8 cellular contexts compared by ENCODE assay signal in genomic region chr17:8186787-8187516, GRCh38. TPM values are rescaled to one million over a fixed set of nuclear protein-coding genes. Genes with fewer than 3 reads are reported as not detected.
DNase-seq lines count a peak whose midpoint lies in the region; ATAC-seq and TF ChIP-seq lines count a peak whose summit lies in the region.

No MANE protein-coding gene starts in this region.

- BruUV-seq in Calu3 (replicated peaks; lab: Mats Ljungman, UMichigan) = no TSS peak

- no peak overlapping the region for H3K4me3 Mint-ChIP-seq in Calu3 (ENCODE audit: low read depth, unreplicated experiment)

- H3K36me3 ChIP-seq in adipocyte (ENCODE audit: control insufficient read depth, insufficient read depth, low read length, severe bottlenecking) = no peaks in the 10 kb centered on the region
- no peaks in the 10 kb centered on the region for H3K36me3 ChIP-seq in transverse colon

- H3K27ac Mint-ChIP-seq in Calu3 (ENCODE audit: unreplicated experiment) = no peak overlapping the region

- DNase-seq in Calu3 = peak; percentile 92
- DNase-seq in HCEC 1CT = peak; percentile 89
- peak; percentile 89 for DNase-seq in NCI-H1436 (lab: John Stamatoyannopoulos, UW)
- peak; percentile 90 to 95 for DNase-seq in SW 1271 (lab: John Stamatoyannopoulos, UW)
- DNase-seq in adipocyte (ENCODE audit: low read depth) = peak; percentile 92
- DNase-seq in left cardiac atrium = peak; percentile 91
- peak; percentile 86 to 99 (median 91) for DNase-seq in posterior cingulate gyrus
- DNase-seq in transverse colon = peak; percentile 96

- peak overlapping the region; percentile 93 for H3K4me3 ChIP-seq in adipocyte (ENCODE audit: low read length)
- H3K4me3 ChIP-seq in transverse colon = peak overlapping the region in 3 of 4 donors; percentile 60 to 75 (median 61)

- H3K27me3 ChIP-seq in adipocyte (replicated peaks; ENCODE audit: control insufficient read depth, insufficient read depth, low read length) = no peaks in the 10 kb centered on the region
- H3K27me3 ChIP-seq in transverse colon = no peaks in the 10 kb centered on the region

- no peaks in the 10 kb centered on the region for H3K27me3 Mint-ChIP-seq in Calu3 (ENCODE audit: unreplicated experiment)

- intact Hi-C loops in Calu3 (cut with micrococcal nuclease; ENCODE audit: unreplicated experiment) = loop anchor here (2.0 to 5.0 kb wide), 2 partner anchors 34 to 50 kb away; no protein-coding TSS in a partner anchor
- intact Hi-C loops in left cardiac atrium (cut with DNase I) = loop anchor here (1.0 to 2.0 kb wide), 3 partner anchors 35 to 68 kb away; no protein-coding TSS in a partner anchor
- intact Hi-C loops in posterior cingulate gyrus (cut with DNase I) = loop anchor here (1.0 to 2.0 kb wide), 3 partner anchors 24 to 66 kb away; partner anchors contain the start of gene VAMP2
- intact Hi-C loops in transverse colon (cut with DNase I; ENCODE audit: low total_unique reads) = loop anchor here (2.0 to 10.0 kb wide), 2 partner anchors 36 to 62 kb away; partner anchors contain the start of gene HES7

- H3K4me1 Mint-ChIP-seq in Calu3 (ENCODE audit: low read depth, unreplicated experiment) = peaks cover 7% of the 10 kb centered on the region

- no peak for TF ChIP-seq POLR2A in transverse colon (IDR thresholded peaks at IDR 0.05)

- peak overlapping the region; percentile 84 for H3K9ac ChIP-seq in adipocyte (ENCODE audit: low read length)

- ATAC-seq in left cardiac atrium = peak; percentile 69 to 72

- H3K4me1 ChIP-seq in adipocyte (ENCODE audit: control insufficient read depth, insufficient read depth, low read length) (peaks cover 26% of the 10 kb centered on the region), transverse colon (peaks cover 23 to 33% (median 30%) of the 10 kb centered on the region in 4 donors)

- in situ Hi-C loops in transverse colon (cut with MboI; ENCODE audit: low pct_ligation_motif_present in 1 of 4, low pct_unique_long_range_greater_than_20kb in 1 of 4, low sequenced_read_pairs in 3 of 4) = no loop called here

- CTCF ChIA-PET in Calu3 (lab: Charles Lee) = interaction anchor here (1.3 to 1.8 kb wide), 2 partner anchors 67 to 114 kb away, joined by 4 to 5 read pairs; no protein-coding TSS in a partner anchor

- H3K27ac ChIP-seq in transverse colon = peak overlapping the region; percentile 95 to 96 (median 96)

- H3K9me3 Mint-ChIP-seq in Calu3 (ENCODE audit: low read depth, unreplicated experiment) = no peaks in the 10 kb centered on the region

- 0% methylated on average over 5 to 32 of the region's 32 CpGs for WGBS in transverse colon (ENCODE audit: low coverage in 1 of 2), 2 donors

- no peak for TF ChIP-seq EP300 in transverse colon (IDR thresholded peaks at IDR 0.05; ENCODE audit: low read depth)

- TF ChIP-seq CTCF in Calu3 (IDR thresholded peaks at IDR 0.05; ENCODE audit: unreplicated experiment) = no peak
- peak in 4 of 5 experiments; percentile 22 to 46 (median 32) for TF ChIP-seq CTCF in transverse colon (IDR thresholded peaks at IDR 0.05)

- H3K9me3 ChIP-seq in adipocyte (ENCODE audit: control insufficient read depth, low read length) = no peaks in the 10 kb centered on the region
- H3K9me3 ChIP-seq in transverse colon = no peaks in the 10 kb centered on the region

- H3K36me3 Mint-ChIP-seq in Calu3 (ENCODE audit: insufficient read depth, unreplicated experiment) = peaks cover 26% of the 10 kb centered on the region

RNA-seq across cellular contexts. Expression of gene BORCS6, which starts 3.0 kb away (rescaled TPM):
- total RNA-seq in Calu3 (2022) (3.7 and 3.9 TPM in 2 replicates), left cardiac atrium (1 to 10 TPM; 5.8 to 8.9 TPM), transverse colon (10 to 100 TPM in 3 of 4 donors, 1 to 10 TPM in 1; 3.2 to 17.1 (median 12.7) TPM)

RNA-seq across cellular contexts. Expression of gene TMEM107, which starts 10.8 kb away (rescaled TPM):
- total RNA-seq in Calu3 (2022) = 12.2 and 13.5 TPM in 2 replicates
- total RNA-seq in left cardiac atrium = 1 to 10 TPM; 6.8 to 8.0 TPM
- 10 to 100 TPM in 2 of 4 donors, 1 to 10 TPM in 2; 1.5 to 74.6 (median 18.3) TPM for total RNA-seq in transverse colon

RNA-seq across cellular contexts. Expression of gene AURKB, which starts 23.4 kb away (rescaled TPM):
- total RNA-seq in Calu3 (2022) (66.8 and 78.9 TPM in 2 replicates), left cardiac atrium (1 to 10 TPM; 1.4 to 1.5 TPM), transverse colon (1 to 10 TPM; 2.2 to 8.6 (median 5.6) TPM)

RNA-seq across cellular contexts. Expression of gene VAMP2, which starts 24.2 kb away (rescaled TPM):
- total RNA-seq in Calu3 (2022) (18.1 and 22.1 TPM in 2 replicates), left cardiac atrium (10 to 100 TPM; 59.1 to 72.3 TPM), transverse colon (10 to 100 TPM; 20.9 to 49.4 (median 30.1) TPM)

RNA-seq across cellular contexts. Expression of gene PER1, which starts 34.7 kb away (rescaled TPM):
- total RNA-seq in Calu3 (2022) (16.1 and 17.0 TPM in 2 replicates), left cardiac atrium (100 to 1,000 TPM; 125 to 134 TPM), transverse colon (100 to 1,000 TPM in 2 of 4 donors, 10 to 100 TPM in 2; 55.9 to 211 (median 109) TPM)

Comparison
In these comparisons a context has a peak if more than half of its experiments do, and no peak if none do; other contexts are left out.
1. Peak in every context shown above with its lines: DNase-seq, ATAC-seq, H3K4me3 ChIP-seq and H3K27ac ChIP-seq.